ENCODE assay signal across 20 cellular contexts in genomic region chr7:77747178-77747577, GRCh38.
"Had no signal": no experiment of that assay in that cellular context is flagged by ENCODE, and none has a peak within 500 bp of the region (broad histone marks: within the 10 kb centered on the region; RNA-seq: fewer than 3 reads in every experiment).

No MANE protein-coding gene starts in this region.

- H3K27ac Mint-ChIP-seq: activated CD8-positive, alpha-beta memory T cell treated with anti-CD3 and anti-CD28 coated beads, Interleukin-2, amount 10 ng/mL, durations not matched to agents 7 days and 5 days; activated naive CD8-positive, alpha-beta T cell treated with anti-CD3 and anti-CD28 coated beads for 36 hours; nephron had no signal

- DNase-seq: activated CD4-positive, alpha-beta T cell treated with anti-CD3 and anti-CD28 coated beads, Interleukin-2, amount 50 U/mL, for 48 hours; activated CD4-positive, CD25-positive, alpha-beta regulatory T cell treated with anti-CD3 and anti-CD28 coated beads, Interleukin-2, amount 50 U/mL, for 72 hours; activated CD8-positive, alpha-beta memory T cell treated with anti-CD3 and anti-CD28 coated beads, Interleukin-2, amount 10 ng/mL, durations not matched to agents 7 days and 5 days; activated gamma-delta T cell; activated naive CD8-positive, alpha-beta T cell treated with anti-CD3 and anti-CD28 coated beads for 36 hours; activated T-cell treated with anti-CD3 and anti-CD28 coated beads, Interleukin-2, amount 50 U/mL, for 1 hour; amygdala; body of pancreas; caudate nucleus; esophagus squamous epithelium; hippocampal formation; left ventricle myocardium inferior; mucosa of descending colon; right cardiac atrium; stomach; SW 1271 had no signal

- H3K27me3 ChIP-seq: body of pancreas, esophagus squamous epithelium, stomach had no signal

- H3K27ac ChIP-seq: coronary artery, esophagus squamous epithelium, left ventricle myocardium inferior, prostate gland, stomach, thoracic aorta had no signal

- H3K4me1 Mint-ChIP-seq: nephron had no signal

- H3K4me3 Mint-ChIP-seq: activated CD8-positive, alpha-beta memory T cell treated with anti-CD3 and anti-CD28 coated beads, Interleukin-2, amount 10 ng/mL, durations not matched to agents 7 days and 5 days; activated naive CD8-positive, alpha-beta T cell treated with anti-CD3 and anti-CD28 coated beads for 36 hours; nephron had no signal

- H3K36me3 ChIP-seq: prostate gland, thoracic aorta had no signal

- H3K4me3 ChIP-seq: body of pancreas, coronary artery, esophagus squamous epithelium, left ventricle myocardium inferior, mucosa of descending colon, prostate gland, stomach, thoracic aorta had no signal

- H3K9me3 ChIP-seq: body of pancreas, esophagus squamous epithelium, left ventricle myocardium inferior, mucosa of descending colon, prostate gland, stomach, thoracic aorta had no signal

- ATAC-seq: activated CD8-positive, alpha-beta memory T cell treated with anti-CD3 and anti-CD28 coated beads, Interleukin-2, amount 10 ng/mL, durations not matched to agents 7 days and 5 days; body of pancreas; mucosa of descending colon had no signal

- H3K9me3 Mint-ChIP-seq: nephron had no signal

- H3K4me1 ChIP-seq: prostate gland had no signal

- H3K27me3 Mint-ChIP-seq: activated CD8-positive, alpha-beta memory T cell treated with anti-CD3 and anti-CD28 coated beads, Interleukin-2, amount 10 ng/mL, durations not matched to agents 7 days and 5 days; activated naive CD8-positive, alpha-beta T cell treated with anti-CD3 and anti-CD28 coated beads for 36 hours had no signal
